ENCODE assay signal across 15 cellular contexts in genomic region chr2:73776869-73777519, GRCh38. TPM values are rescaled to one million over a fixed set of nuclear protein-coding genes. Genes with fewer than 3 reads are reported as not detected.
DNase-seq lines count a peak whose midpoint lies in the region; ATAC-seq and TF ChIP-seq lines count a peak whose summit lies in the region.
"Had no signal": no experiment of that assay in that cellular context is flagged by ENCODE, and none has a peak within 500 bp of the region (broad histone marks: within the 10 kb centered on the region; RNA-seq: fewer than 3 reads in every experiment).

No MANE protein-coding gene starts in this region.

- peaks cover 34% of the 10 kb centered on the region for H3K36me3 Mint-ChIP-seq in T-helper 1 cell treated with Interleukin-12 subunit alpha and Interleukin-12 subunit beta and Interleukin-4 antibody, amounts not matched to agents 30 μg/mL and 1 μg/mL, for 36 hours (ENCODE audit: low read depth)
- H3K36me3 Mint-ChIP-seq in T-helper 17 cell (ENCODE audit: low read depth): peaks cover 5% of the 10 kb centered on the region

- H3K4me3 ChIP-seq in skeletal muscle cell (ENCODE audit: low read depth, low read length) (no peak overlapping the region), colonic mucosa (no peak overlapping the region)
- H3K4me3 ChIP-seq: spleen, upper lobe of right lung had no signal

- H3K9me3 ChIP-seq in T-helper 17 cell (ENCODE audit: control insufficient read depth, low read length, poor library complexity, severe bottlenecking) (no peaks in the 10 kb centered on the region), colonic mucosa (no peaks in the 10 kb centered on the region)
- H3K9me3 ChIP-seq: spleen, upper lobe of right lung had no signal

- peaks cover 11% of the 10 kb centered on the region for H3K4me1 ChIP-seq in colonic mucosa

- no peaks in the 10 kb centered on the region for H3K9me3 Mint-ChIP-seq in T-helper 1 cell treated with Interleukin-12 subunit alpha and Interleukin-12 subunit beta and Interleukin-4 antibody, amounts not matched to agents 30 μg/mL and 1 μg/mL, for 36 hours

- H3K27ac ChIP-seq in colonic mucosa: no peak overlapping the region
- H3K27ac ChIP-seq: spleen, upper lobe of right lung had no signal

- DNase-seq in T-helper 1 cell (no peak), T-helper 17 cell (no peak), fibroblast of gingiva (ENCODE audit: low read depth) (peak; percentile 27), skeletal muscle cell (ENCODE audit: low read depth) (peak; percentile 23), H4 (ENCODE audit: low spot score) (no peak), colonic mucosa (no peak)
- DNase-seq: naive thymus-derived CD4-positive, alpha-beta T cell; NCI-H1105 treated with DMSO at 0.1 percent for 48 hours; NCI-H748 treated with DMSO at 0.1 percent for 48 hours; SHP77 treated with DMSO at 0.1 percent for 48 hours; spleen; upper lobe of right lung had no signal

- H3K27me3 Mint-ChIP-seq in T-helper 1 cell treated with Interleukin-12 subunit alpha and Interleukin-12 subunit beta and Interleukin-4 antibody, amounts not matched to agents 30 μg/mL and 1 μg/mL, for 36 hours (ENCODE audit: low read depth): no peaks in the 10 kb centered on the region
- H3K27me3 Mint-ChIP-seq in T-helper 17 cell: no peaks in the 10 kb centered on the region
- H3K27me3 Mint-ChIP-seq: naive thymus-derived CD4-positive, alpha-beta T cell had no signal

- H3K4me3 Mint-ChIP-seq in T-helper 1 cell treated with Interleukin-12 subunit alpha and Interleukin-12 subunit beta and Interleukin-4 antibody, amounts not matched to agents 30 μg/mL and 1 μg/mL, for 36 hours: no peak overlapping the region
- no peak overlapping the region for H3K4me3 Mint-ChIP-seq in T-helper 17 cell

- TF ChIP-seq CTCF in colonic mucosa (IDR thresholded peaks at IDR 0.05): no peak

- H3K27me3 ChIP-seq in colonic mucosa: no peaks in the 10 kb centered on the region
- H3K27me3 ChIP-seq: upper lobe of right lung had no signal

- intact Hi-C loops in colonic mucosa (cut with DNase I): loop anchor here (10.0 kb wide), 1 partner anchor 92 kb away; no protein-coding TSS in a partner anchor

- peak overlapping the region; percentile 6 for H3K27ac Mint-ChIP-seq in T-helper 1 cell treated with Interleukin-12 subunit alpha and Interleukin-12 subunit beta and Interleukin-4 antibody, amounts not matched to agents 30 μg/mL and 1 μg/mL, for 36 hours
- peak overlapping the region; percentile 39 for H3K27ac Mint-ChIP-seq in T-helper 17 cell

- no peak overlapping the region for H3K9ac ChIP-seq in colonic mucosa (ENCODE audit: low read depth in 2 of 2, low read length in 2 of 2)

- H3K36me3 ChIP-seq in colonic mucosa: no peaks in the 10 kb centered on the region

- ATAC-seq in T-helper 17 cell (no peak), HG03469 (IDR thresholded peaks at IDR 0.05; ENCODE audit: unreplicated experiment) (no peak)
- ATAC-seq: naive thymus-derived CD4-positive, alpha-beta T cell; upper lobe of right lung had no signal

- H3K4me1 Mint-ChIP-seq in T-helper 1 cell treated with Interleukin-12 subunit alpha and Interleukin-12 subunit beta and Interleukin-4 antibody, amounts not matched to agents 30 μg/mL and 1 μg/mL, for 36 hours (ENCODE audit: low read depth): peaks cover 31% of the 10 kb centered on the region
- peaks cover 26% of the 10 kb centered on the region for H3K4me1 Mint-ChIP-seq in T-helper 17 cell

RNA-seq across cellular contexts. Expression of gene DUSP11, which starts 2.9 kb away (rescaled TPM):
- total RNA-seq in T-helper 17 cell (10 to 100 TPM; 35.6 to 44.9 TPM), colonic mucosa (10 to 100 TPM; 19.1 to 19.2 TPM)
- total RNA-seq in H4 (2014; rRNA removed; shearing (Covaris generic)): 36.8 and 37.5 TPM in 2 replicates

RNA-seq across cellular contexts. Expression of gene C2orf78, which starts 7.0 kb away (rescaled TPM):
- total RNA-seq in T-helper 17 cell (not detected), colonic mucosa (not detected)
- total RNA-seq in H4 (2014; rRNA removed; shearing (Covaris generic)): 0.31 and 0.45 TPM in 2 replicates
- total RNA-seq: HT-29; naive thymus-derived CD4-positive, alpha-beta T cell; spleen; upper lobe of right lung had no signal

RNA-seq across cellular contexts. Expression of gene TPRKB, which starts 39.8 kb away (rescaled TPM):
- total RNA-seq in T-helper 17 cell: 10 to 100 TPM; 16.0 to 21.0 TPM
- total RNA-seq in H4 (2014; rRNA removed; shearing (Covaris generic)): 124 and 136 TPM in 2 replicates
- 10 to 100 TPM; 28.2 to 37.5 TPM for total RNA-seq in colonic mucosa

RNA-seq across cellular contexts. Expression of gene STAMBP, which starts 51.8 kb away (rescaled TPM):
- total RNA-seq in T-helper 17 cell (10 to 100 TPM; 22.1 to 25.3 TPM), colonic mucosa (10 to 100 TPM; 49.5 to 54.7 TPM)
- total RNA-seq in H4 (2014; rRNA removed; shearing (Covaris generic)): 63.7 and 64.8 TPM in 2 replicates

Comparison
In these comparisons a context has a peak if more than half of its experiments do, and no peak if none do; other contexts are left out.
1. DNase-seq: peak in fibroblast of gingiva (single experiment) and skeletal muscle cell (single experiment); none in T-helper 1 cell (0 of 5), T-helper 17 cell (0 of 3), H4 (single experiment) and colonic mucosa (single experiment).